ENCODE assay signal across 33 cellular contexts in the genomic region with DNA sequence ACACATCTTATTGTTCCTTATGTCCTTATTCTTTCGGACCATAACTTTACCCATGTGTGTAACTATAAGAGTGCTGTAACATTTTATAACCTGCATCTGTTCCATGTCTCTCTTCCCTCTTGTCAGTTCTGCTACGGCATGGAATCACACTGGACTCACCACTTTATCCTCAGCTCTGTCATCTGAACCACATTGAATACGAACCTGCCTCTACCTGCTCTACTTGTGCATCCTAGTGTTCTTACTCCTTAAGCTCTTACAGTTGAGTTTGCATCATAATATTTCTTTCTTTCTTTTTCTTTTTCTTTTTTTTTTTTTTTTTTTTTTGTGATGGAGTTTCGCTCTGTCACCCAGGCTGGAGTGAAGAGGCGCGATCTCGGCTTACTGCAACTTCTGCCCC.
DNase-seq lines count a peak whose midpoint lies in the region; ATAC-seq, FAIRE-seq and TF ChIP-seq lines count a peak whose summit lies in the region.
"Had no signal": no experiment of that assay in that cellular context is flagged by ENCODE, and none has a peak within 500 bp of the region (broad histone marks: within the 10 kb centered on the region; RNA-seq: fewer than 3 reads in every experiment).

No MANE protein-coding gene starts in this region.

- no peak overlapping the region for H3K4me3 Mint-ChIP-seq in GM23338
- H3K4me3 Mint-ChIP-seq: B cell; CD14-positive monocyte; CD4-positive, alpha-beta memory T cell; CD4-positive, alpha-beta T cell; CD4-positive, CD25-positive, alpha-beta regulatory T cell; CD8-positive, alpha-beta memory T cell; CD8-positive, alpha-beta T cell had no signal

- in situ Hi-C loops in K562 (cut with MboI): no loop called here

- H3K9me1 ChIP-seq in K562 (ENCODE audit: control insufficient read depth, insufficient read depth, low read length): no peaks in the 10 kb centered on the region

- H3F3A ChIP-seq in GM23338 (replicated peaks; ENCODE audit: low read depth): no peaks in the 10 kb centered on the region

- H3K4me3 ChIP-seq in GM23338: no peak overlapping the region
- no peak overlapping the region for H3K4me3 ChIP-seq in K562
- H3K4me3 ChIP-seq: A549; BLaER1; BLaER1 treated with 17β-estradiol and CSF1 and Interleukin-3, amounts not matched to agents 10 nM and 100 nM had no signal

- CTCF ChIA-PET in K562 (lab: Yijun Ruan, JAX; ENCODE audit: low intra/inter-chr PET ratio): no interaction called here

- H3K27me3 Mint-ChIP-seq in GM23338 (ENCODE audit: insufficient read depth, low read depth, poor library complexity): no peaks in the 10 kb centered on the region
- H3K27me3 Mint-ChIP-seq: B cell; CD4-positive, alpha-beta memory T cell; CD4-positive, alpha-beta T cell; CD4-positive, CD25-positive, alpha-beta regulatory T cell; CD8-positive, alpha-beta memory T cell had no signal

- peak overlapping the region; percentile 6; the same call in 1 of the 2 replicates for H3K27ac Mint-ChIP-seq in GM23338
- H3K27ac Mint-ChIP-seq: B cell; CD14-positive monocyte; CD4-positive, alpha-beta memory T cell; CD4-positive, alpha-beta T cell; CD4-positive, CD25-positive, alpha-beta regulatory T cell; CD8-positive, alpha-beta memory T cell; CD8-positive, alpha-beta T cell had no signal

- no peaks in the 10 kb centered on the region for H3K9me2 ChIP-seq in GM23338 (ENCODE audit: insufficient read depth)

- H3K4me1 Mint-ChIP-seq in GM23338: no peaks in the 10 kb centered on the region
- H3K4me1 Mint-ChIP-seq: B cell; CD14-positive monocyte; CD4-positive, alpha-beta memory T cell; CD4-positive, CD25-positive, alpha-beta regulatory T cell; CD8-positive, alpha-beta memory T cell had no signal

- H3K4me1 ChIP-seq in GM23338 (ENCODE audit: insufficient read depth) (no peaks in the 10 kb centered on the region), K562 (replicated peaks in 1 of 2; ENCODE audit: control insufficient read depth in 2 of 2, insufficient read depth in 2 of 2, low read length in 2 of 2) (no peaks in the 10 kb centered on the region)
- H3K4me1 ChIP-seq: A549; BE2C; BLaER1; BLaER1 treated with 17β-estradiol and CSF1 and Interleukin-3, amounts not matched to agents 10 nM and 100 nM had no signal

- TF ChIP-seq POLR2A in K562 (conservative IDR thresholded peaks at IDR 0.05): no peak

- FAIRE-seq in K562 (lab: Jason Lieb, UNC): no peak
- FAIRE-seq: A204.1, A549, D721Med had no signal

- no peak for TF ChIP-seq EP300 in K562 (IDR thresholded peaks at IDR 0.05; ENCODE audit: low read length)

- no peak overlapping the region for H3K9ac ChIP-seq in K562 (ENCODE audit: insufficient read depth in 1 of 2, low read depth in 2 of 2, low read length in 2 of 2)
- H3K9ac ChIP-seq: BLaER1; BLaER1 treated with 17β-estradiol and CSF1 and Interleukin-3, amounts not matched to agents 10 nM and 100 nM had no signal

- POLR2A ChIA-PET in K562 (lab: Yijun Ruan, JAX): interaction anchor here (1.2 to 3.5 kb wide), 3 partner anchors 11 to 221 kb away, joined by 3 to 12 read pairs (median 4); no protein-coding TSS in a partner anchor

- ATAC-seq in GM23338 (no peak), K562 (peak; percentile 25; the same call in 2 of the 3 replicates)
- ATAC-seq: A549; CD8-positive, alpha-beta T cell had no signal

- TF ChIP-seq CTCF in GM23338 (conservative IDR thresholded peaks at IDR 0.05; ENCODE audit: low read depth in 2 of 2) (no peak), K562 (IDR thresholded peaks at IDR 0.05 in 2 of 3, conservative IDR thresholded peaks at IDR 0.05 in 1 of 3; ENCODE audit: insufficient read depth in 2 of 3, low read depth in 1 of 3, low read length in 3 of 3) (no peak)

- H3K36me3 Mint-ChIP-seq in GM23338 (ENCODE audit: low read depth): no peaks in the 10 kb centered on the region
- H3K36me3 Mint-ChIP-seq: CD14-positive monocyte; CD4-positive, alpha-beta memory T cell; CD4-positive, CD25-positive, alpha-beta regulatory T cell; CD8-positive, alpha-beta memory T cell; CD8-positive, alpha-beta T cell had no signal

- H3K4me2 ChIP-seq in GM23338: no peak overlapping the region
- H3K4me2 ChIP-seq in K562 (ENCODE audit: insufficient read depth, low read length): no peak overlapping the region
- H3K4me2 ChIP-seq: A549; BLaER1; BLaER1 treated with 17β-estradiol and CSF1 and Interleukin-3, amounts not matched to agents 10 nM and 100 nM had no signal

- DNase-seq in GM23338 (ENCODE audit: low spot score): no peak
- DNase-seq in K562 (ENCODE audit: extremely low read depth in 1 of 4, low spot score in 3 of 4): no peak
- no peak for DNase-seq in SIG-M5 treated with dmso at 0.1 percent for 504 hours (lab: John Stamatoyannopoulos, UW; ENCODE audit: unreplicated experiment)
- DNase-seq in T-helper 2 cell: no peak
- DNase-seq: 8988T; ACHN; AML-193; BE2C; C1 segment of cervical spinal cord; Caco-2; Calu3; CD4-positive, alpha-beta memory T cell; CD4-positive, alpha-beta T cell; CD4-positive, CD25-positive, alpha-beta regulatory T cell; CD8-positive, alpha-beta memory T cell; CD8-positive, alpha-beta T cell; COR-L47; DMS 273 treated with DMSO at 0.1 percent for 48 hours; DMS153; DMS53; DMS79; DMS79 treated with DMSO at 0.1 percent for 48 hours; DND-41; EL had no signal

- intact Hi-C loops in K562 (cut with micrococcal nuclease): no loop called here

- no peak overlapping the region for H3K27ac ChIP-seq in GM23338 (ENCODE audit: low read depth)
- no peak overlapping the region for H3K27ac ChIP-seq in K562 (ENCODE audit: extremely low read depth, low read depth, low read length)
- H3K27ac ChIP-seq: 22Rv1; A549; BLaER1; BLaER1 treated with 17β-estradiol and CSF1 and Interleukin-3, amounts not matched to agents 10 nM and 100 nM; C4-2B had no signal

- H4K20me1 ChIP-seq in GM23338 (replicated peaks; ENCODE audit: insufficient read depth) (no peaks in the 10 kb centered on the region), K562 (replicated peaks; ENCODE audit: control insufficient read depth, insufficient read depth, low read length) (no peaks in the 10 kb centered on the region)
- H4K20me1 ChIP-seq: BLaER1; BLaER1 treated with 17β-estradiol and CSF1 and Interleukin-3, amounts not matched to agents 10 nM and 100 nM had no signal

- H2AFZ ChIP-seq in GM23338 (no peak overlapping the region), K562 (ENCODE audit: low read depth, low read length) (no peak overlapping the region)

- peaks cover 3% of the 10 kb centered on the region; the same call in 1 of the 2 replicates for H3K9me3 ChIP-seq in K562 (replicated peaks; ENCODE audit: control insufficient read depth, insufficient read depth, low read depth, low read length)
- H3K9me3 ChIP-seq: A549, BE2C, BLaER1, Caco-2 had no signal

- BruUV-seq in K562 (replicated peaks; lab: Mats Ljungman, UMichigan): no TSS peak

- H3K79me2 ChIP-seq in GM23338 (replicated peaks; ENCODE audit: insufficient read depth) (no peaks in the 10 kb centered on the region), K562 (ENCODE audit: control insufficient read depth, insufficient read depth, low read length) (no peaks in the 10 kb centered on the region)

- H3K36me3 ChIP-seq in GM23338 (ENCODE audit: insufficient read depth) (no peaks in the 10 kb centered on the region), K562 (ENCODE audit: control insufficient read depth, insufficient read depth, low read length) (no peaks in the 10 kb centered on the region)
- H3K36me3 ChIP-seq: BE2C; BLaER1; BLaER1 treated with 17β-estradiol and CSF1 and Interleukin-3, amounts not matched to agents 10 nM and 100 nM had no signal

- WGBS in K562 (ENCODE audit: insufficient coverage, low coverage, missing lambda C conversion rate): 3% methylated on average over 7 of the region's 7 CpGs

- no peaks in the 10 kb centered on the region for H3K9me3 Mint-ChIP-seq in GM23338

- no peaks in the 10 kb centered on the region for H3K27me3 ChIP-seq in GM23338 (ENCODE audit: insufficient read depth)
- H3K27me3 ChIP-seq in K562 (ENCODE audit: control insufficient read depth in 2 of 2, insufficient read depth in 2 of 2, low read length in 2 of 2): no peaks in the 10 kb centered on the region
- H3K27me3 ChIP-seq: BE2C; BLaER1; BLaER1 treated with 17β-estradiol and CSF1 and Interleukin-3, amounts not matched to agents 10 nM and 100 nM had no signal

- TF ChIP-seq RAD21 in K562 (CRISPR knock-in tag; conservative IDR thresholded peaks at IDR 0.05 in 1 of 2, IDR thresholded peaks at IDR 0.05 in 1 of 2): no peak

TF ChIP-seq in GM23338, 12 proteins besides CTCF, POLR2A, EP300 and RAD21 (continues in another document):
- TF ChIP-seq STAT1 (IDR thresholded peaks at IDR 0.05; ENCODE audit: unreplicated experiment): no peak

TF ChIP-seq in K562, 482 proteins besides CTCF, POLR2A, EP300 and RAD21:
- TF ChIP-seq MCM7 (IDR thresholded peaks at IDR 0.05): peak in 1 of 2 experiments; percentile 92; a peak in 1 of 4 replicates
- TF ChIP-seq ZNF146 (CRISPR knock-in tag; IDR thresholded peaks at IDR 0.05; ENCODE audit: unreplicated experiment): no peak
- TF ChIP-seq MCM3 (IDR thresholded peaks at IDR 0.05): peak; percentile 72
- no peak for TF ChIP-seq TAF1 (IDR thresholded peaks at IDR 0.05; ENCODE audit: control insufficient read depth, extremely low read depth, insufficient read depth, low read length, severe bottlenecking)
